35 cellular contexts compared by ENCODE assay signal in the genomic region with DNA sequence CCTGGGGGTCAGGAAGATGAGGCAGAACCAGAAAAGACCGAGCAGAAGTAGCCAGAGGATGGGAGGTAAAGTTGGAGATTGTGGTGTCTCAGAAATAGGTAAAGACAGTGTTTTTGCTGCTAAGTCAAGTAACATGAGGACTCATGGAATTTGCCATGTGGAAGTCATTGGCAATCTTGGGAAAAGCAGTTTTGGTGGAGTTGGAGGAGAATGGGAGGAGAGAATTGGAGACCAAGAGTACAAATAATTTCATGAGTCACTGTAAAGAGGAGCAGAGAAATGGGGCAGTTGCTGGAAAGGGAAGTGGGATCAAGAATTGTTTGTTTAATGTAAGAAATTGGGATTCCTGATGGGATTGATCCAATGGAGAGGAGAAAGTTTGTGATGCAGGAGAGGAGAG.
"Had no signal": no experiment of that assay in that cellular context is flagged by ENCODE, and none has a peak within 500 bp of the region (broad histone marks: within the 10 kb centered on the region; RNA-seq: fewer than 3 reads in every experiment).

No MANE protein-coding gene starts in this region.

- FAIRE-seq: colon had no signal

- H3K4me3 Mint-ChIP-seq: activated CD8-positive, alpha-beta T cell treated with anti-CD3 and anti-CD28 coated beads, Interleukin-2, amount 10 ng/mL, durations not matched to agents 7 days and 5 days; activated naive CD4-positive, alpha-beta T cell treated with anti-CD3 and anti-CD28 coated beads for 36 hours; activated naive CD8-positive, alpha-beta T cell; activated naive CD8-positive, alpha-beta T cell treated with anti-CD3 and anti-CD28 coated beads, Interleukin-2, amount 50 U/mL, for 24 hours; activated T-cell treated with anti-CD3 and anti-CD28 coated beads, Interleukin-2, amount 50 U/mL, for 72 hours; T-cell had no signal

- ATAC-seq: activated CD8-positive, alpha-beta T cell treated with anti-CD3 and anti-CD28 coated beads, Interleukin-2, amount 10 ng/mL, durations not matched to agents 7 days and 5 days; activated naive CD8-positive, alpha-beta T cell treated with anti-CD3 and anti-CD28 coated beads, Interleukin-2, amount 50 U/mL, for 24 hours; PC-3; Right ventricle myocardium inferior; SK-N-SH treated with all-trans-retinoic acid at 6 μM for 48 hours; T-cell had no signal

- H3K36me3 ChIP-seq: brain microvascular endothelial cell, Peyer's patch, WERI-Rb-1 had no signal

- H3K27me3 ChIP-seq: brain microvascular endothelial cell, Peyer's patch had no signal

- H3K9me3 ChIP-seq: Peyer's patch had no signal

- H3K4me3 ChIP-seq: Peyer's patch had no signal

- H3K27ac Mint-ChIP-seq: activated CD8-positive, alpha-beta T cell treated with anti-CD3 and anti-CD28 coated beads, Interleukin-2, amount 10 ng/mL, durations not matched to agents 7 days and 5 days; activated naive CD4-positive, alpha-beta T cell treated with anti-CD3 and anti-CD28 coated beads for 36 hours; activated naive CD8-positive, alpha-beta T cell; activated naive CD8-positive, alpha-beta T cell treated with anti-CD3 and anti-CD28 coated beads, Interleukin-2, amount 50 U/mL, for 24 hours; activated T-cell treated with anti-CD3 and anti-CD28 coated beads, Interleukin-2, amount 50 U/mL, for 72 hours; activated T-helper 2 cell treated with anti-CD3 and anti-CD28 coated beads, Interferon-gamma antibody, Interleukin-2, Interleukin-4, amounts not matched to agents 10 μg/mL and 5 μg/mL and 100 μg/mL, durations not matched to agents 14 hours and 24 hours and 36 hours; T-cell had no signal

- H3K9me3 Mint-ChIP-seq: activated naive CD4-positive, alpha-beta T cell treated with anti-CD3 and anti-CD28 coated beads for 36 hours; activated naive CD8-positive, alpha-beta T cell treated with anti-CD3 and anti-CD28 coated beads, Interleukin-2, amount 50 U/mL, for 24 hours; activated T-helper 2 cell treated with anti-CD3 and anti-CD28 coated beads, Interferon-gamma antibody, Interleukin-2, Interleukin-4, amounts not matched to agents 10 μg/mL and 5 μg/mL and 100 μg/mL, durations not matched to agents 14 hours and 24 hours and 36 hours; T-cell had no signal

- H3K36me3 Mint-ChIP-seq: activated naive CD8-positive, alpha-beta T cell; T-cell had no signal

- DNase-seq: activated CD4-positive, alpha-beta T cell treated with anti-CD3 and anti-CD28 coated beads for 1 hour; activated CD4-positive, alpha-beta T cell treated with anti-CD3 and anti-CD28 coated beads for 48 hours; activated CD4-positive, CD25-positive, alpha-beta regulatory T cell; activated CD8-positive, alpha-beta memory T cell treated with anti-CD3 and anti-CD28 coated beads, Interleukin-2, amount 50 U/mL, for 48 hours; activated CD8-positive, alpha-beta T cell treated with anti-CD3 and anti-CD28 coated beads, Interleukin-2, amount 10 ng/mL, durations not matched to agents 7 days and 5 days; activated gamma-delta T cell treated with Interleukin-2 at 50 U/mL for 16 hours; activated naive CD4-positive, alpha-beta T cell treated with anti-CD3 and anti-CD28 coated beads for 36 hours; activated naive CD8-positive, alpha-beta T cell treated with anti-CD3 and anti-CD28 coated beads, Interleukin-2, amount 50 U/mL, for 24 hours; activated T-cell treated with anti-CD3 and anti-CD28 coated beads, Interleukin-2, amount 50 U/mL, for 72 hours; anterior cingulate cortex; brain microvascular endothelial cell; central memory CD4-positive, alpha-beta T cell; Karpas-422; KBM-7; NCI-H1105; NCI-H1417 treated with DMSO at 0.1 percent for 48 hours; NCI-H2029; NCI-H2171; NCI-H510A; NCI-H526; NCI-H748 treated with DMSO at 0.1 percent for 48 hours; NK-92 treated with Interleukin-12 subunit alpha and Interleukin-12 subunit beta, amount 100 ng/mL, for 24 hours; PC-3; Peyer's patch; SIG-M5; T-cell; T-helper 2 cell; T1000; WERI-Rb-1 had no signal

- H3K27ac ChIP-seq: brain microvascular endothelial cell, Peyer's patch, RWPE1, WERI-Rb-1 had no signal
